In the genomic region with DNA sequence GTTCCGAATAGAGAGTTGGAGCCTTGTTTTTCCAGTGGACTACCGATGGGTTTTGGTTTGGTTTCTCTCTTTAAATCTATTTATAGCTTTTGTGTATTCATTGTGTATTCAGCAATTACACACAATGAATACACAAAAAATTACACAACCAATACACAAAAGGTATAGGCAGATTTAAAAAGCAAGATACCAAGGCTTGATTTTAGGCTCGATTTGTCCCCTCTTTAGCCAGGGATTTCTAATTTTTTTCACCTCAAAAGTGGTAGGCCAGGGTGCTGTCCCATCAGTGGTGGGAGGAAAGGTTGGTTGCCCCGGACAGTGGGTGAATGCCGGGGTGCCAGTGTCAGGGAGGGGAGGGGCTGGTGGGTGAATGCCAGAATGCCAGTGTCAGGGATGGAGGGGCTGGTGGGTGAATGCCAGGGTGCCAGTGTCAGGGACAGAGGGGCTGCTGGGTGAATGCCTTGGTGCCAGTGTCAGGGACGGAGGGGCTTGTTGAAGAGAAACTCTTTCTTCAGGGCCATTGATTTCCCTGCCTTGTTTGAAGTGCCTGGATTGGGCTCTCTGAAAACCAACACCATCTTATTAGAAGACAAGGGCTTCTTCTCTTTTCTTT, we compare ENCODE assay signal across 1 cellular context.
TF ChIP-seq lines count a peak whose summit lies in the region.

No MANE protein-coding gene starts in this region.

TF ChIP-seq in WTC11, 78 proteins besides CTCF, POLR2A, EP300 and RAD21 (continued from another document):
- TF ChIP-seq, protein P1, sequence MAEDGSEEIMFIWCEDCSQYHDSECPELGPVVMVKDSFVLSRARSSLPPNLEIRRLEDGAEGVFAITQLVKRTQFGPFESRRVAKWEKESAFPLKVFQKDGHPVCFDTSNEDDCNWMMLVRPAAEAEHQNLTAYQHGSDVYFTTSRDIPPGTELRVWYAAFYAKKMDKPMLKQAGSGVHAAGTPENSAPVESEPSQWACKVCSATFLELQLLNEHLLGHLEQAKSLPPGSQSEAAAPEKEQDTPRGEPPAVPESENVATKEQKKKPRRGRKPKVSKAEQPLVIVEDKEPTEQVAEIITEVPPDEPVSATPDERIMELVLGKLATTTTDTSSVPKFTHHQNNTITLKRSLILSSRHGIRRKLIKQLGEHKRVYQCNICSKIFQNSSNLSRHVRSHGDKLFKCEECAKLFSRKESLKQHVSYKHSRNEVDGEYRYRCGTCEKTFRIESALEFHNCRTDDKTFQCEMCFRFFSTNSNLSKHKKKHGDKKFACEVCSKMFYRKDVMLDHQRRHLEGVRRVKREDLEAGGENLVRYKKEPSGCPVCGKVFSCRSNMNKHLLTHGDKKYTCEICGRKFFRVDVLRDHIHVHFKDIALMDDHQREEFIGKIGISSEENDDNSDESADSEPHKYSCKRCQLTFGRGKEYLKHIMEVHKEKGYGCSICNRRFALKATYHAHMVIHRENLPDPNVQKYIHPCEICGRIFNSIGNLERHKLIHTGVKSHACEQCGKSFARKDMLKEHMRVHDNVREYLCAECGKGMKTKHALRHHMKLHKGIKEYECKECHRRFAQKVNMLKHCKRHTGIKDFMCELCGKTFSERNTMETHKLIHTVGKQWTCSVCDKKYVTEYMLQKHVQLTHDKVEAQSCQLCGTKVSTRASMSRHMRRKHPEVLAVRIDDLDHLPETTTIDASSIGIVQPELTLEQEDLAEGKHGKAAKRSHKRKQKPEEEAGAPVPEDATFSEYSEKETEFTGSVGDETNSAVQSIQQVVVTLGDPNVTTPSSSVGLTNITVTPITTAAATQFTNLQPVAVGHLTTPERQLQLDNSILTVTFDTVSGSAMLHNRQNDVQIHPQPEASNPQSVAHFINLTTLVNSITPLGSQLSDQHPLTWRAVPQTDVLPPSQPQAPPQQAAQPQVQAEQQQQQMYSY (CRISPR knock-in tag; IDR thresholded peaks at IDR 0.05), result no peak
- TF ChIP-seq FOXJ3 (CRISPR knock-in tag; IDR thresholded peaks at IDR 0.05; ENCODE audit: borderline replicate concordance) (no peak), ZNF263 (CRISPR knock-in tag; IDR thresholded peaks at IDR 0.05; ENCODE audit: low read depth) (no peak), ZNF396 (CRISPR knock-in tag; IDR thresholded peaks at IDR 0.05; ENCODE audit: borderline replicate concordance) (no peak), RORB (CRISPR knock-in tag; IDR thresholded peaks at IDR 0.05) (no peak)
- TF ChIP-seq, protein P2, sequence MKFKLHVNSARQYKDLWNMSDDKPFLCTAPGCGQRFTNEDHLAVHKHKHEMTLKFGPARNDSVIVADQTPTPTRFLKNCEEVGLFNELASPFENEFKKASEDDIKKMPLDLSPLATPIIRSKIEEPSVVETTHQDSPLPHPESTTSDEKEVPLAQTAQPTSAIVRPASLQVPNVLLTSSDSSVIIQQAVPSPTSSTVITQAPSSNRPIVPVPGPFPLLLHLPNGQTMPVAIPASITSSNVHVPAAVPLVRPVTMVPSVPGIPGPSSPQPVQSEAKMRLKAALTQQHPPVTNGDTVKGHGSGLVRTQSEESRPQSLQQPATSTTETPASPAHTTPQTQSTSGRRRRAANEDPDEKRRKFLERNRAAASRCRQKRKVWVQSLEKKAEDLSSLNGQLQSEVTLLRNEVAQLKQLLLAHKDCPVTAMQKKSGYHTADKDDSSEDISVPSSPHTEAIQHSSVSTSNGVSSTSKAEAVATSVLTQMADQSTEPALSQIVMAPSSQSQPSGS (CRISPR knock-in tag; IDR thresholded peaks at IDR 0.05; ENCODE audit: borderline replicate concordance, low read depth), result no peak
- TF ChIP-seq, protein P3, sequence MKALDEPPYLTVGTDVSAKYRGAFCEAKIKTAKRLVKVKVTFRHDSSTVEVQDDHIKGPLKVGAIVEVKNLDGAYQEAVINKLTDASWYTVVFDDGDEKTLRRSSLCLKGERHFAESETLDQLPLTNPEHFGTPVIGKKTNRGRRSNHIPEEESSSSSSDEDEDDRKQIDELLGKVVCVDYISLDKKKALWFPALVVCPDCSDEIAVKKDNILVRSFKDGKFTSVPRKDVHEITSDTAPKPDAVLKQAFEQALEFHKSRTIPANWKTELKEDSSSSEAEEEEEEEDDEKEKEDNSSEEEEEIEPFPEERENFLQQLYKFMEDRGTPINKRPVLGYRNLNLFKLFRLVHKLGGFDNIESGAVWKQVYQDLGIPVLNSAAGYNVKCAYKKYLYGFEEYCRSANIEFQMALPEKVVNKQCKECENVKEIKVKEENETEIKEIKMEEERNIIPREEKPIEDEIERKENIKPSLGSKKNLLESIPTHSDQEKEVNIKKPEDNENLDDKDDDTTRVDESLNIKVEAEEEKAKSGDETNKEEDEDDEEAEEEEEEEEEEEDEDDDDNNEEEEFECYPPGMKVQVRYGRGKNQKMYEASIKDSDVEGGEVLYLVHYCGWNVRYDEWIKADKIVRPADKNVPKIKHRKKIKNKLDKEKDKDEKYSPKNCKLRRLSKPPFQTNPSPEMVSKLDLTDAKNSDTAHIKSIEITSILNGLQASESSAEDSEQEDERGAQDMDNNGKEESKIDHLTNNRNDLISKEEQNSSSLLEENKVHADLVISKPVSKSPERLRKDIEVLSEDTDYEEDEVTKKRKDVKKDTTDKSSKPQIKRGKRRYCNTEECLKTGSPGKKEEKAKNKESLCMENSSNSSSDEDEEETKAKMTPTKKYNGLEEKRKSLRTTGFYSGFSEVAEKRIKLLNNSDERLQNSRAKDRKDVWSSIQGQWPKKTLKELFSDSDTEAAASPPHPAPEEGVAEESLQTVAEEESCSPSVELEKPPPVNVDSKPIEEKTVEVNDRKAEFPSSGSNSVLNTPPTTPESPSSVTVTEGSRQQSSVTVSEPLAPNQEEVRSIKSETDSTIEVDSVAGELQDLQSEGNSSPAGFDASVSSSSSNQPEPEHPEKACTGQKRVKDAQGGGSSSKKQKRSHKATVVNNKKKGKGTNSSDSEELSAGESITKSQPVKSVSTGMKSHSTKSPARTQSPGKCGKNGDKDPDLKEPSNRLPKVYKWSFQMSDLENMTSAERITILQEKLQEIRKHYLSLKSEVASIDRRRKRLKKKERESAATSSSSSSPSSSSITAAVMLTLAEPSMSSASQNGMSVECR (CRISPR knock-in tag; IDR thresholded peaks at IDR 0.05; ENCODE audit: borderline replicate concordance), result no peak
- TF ChIP-seq, protein P4, sequence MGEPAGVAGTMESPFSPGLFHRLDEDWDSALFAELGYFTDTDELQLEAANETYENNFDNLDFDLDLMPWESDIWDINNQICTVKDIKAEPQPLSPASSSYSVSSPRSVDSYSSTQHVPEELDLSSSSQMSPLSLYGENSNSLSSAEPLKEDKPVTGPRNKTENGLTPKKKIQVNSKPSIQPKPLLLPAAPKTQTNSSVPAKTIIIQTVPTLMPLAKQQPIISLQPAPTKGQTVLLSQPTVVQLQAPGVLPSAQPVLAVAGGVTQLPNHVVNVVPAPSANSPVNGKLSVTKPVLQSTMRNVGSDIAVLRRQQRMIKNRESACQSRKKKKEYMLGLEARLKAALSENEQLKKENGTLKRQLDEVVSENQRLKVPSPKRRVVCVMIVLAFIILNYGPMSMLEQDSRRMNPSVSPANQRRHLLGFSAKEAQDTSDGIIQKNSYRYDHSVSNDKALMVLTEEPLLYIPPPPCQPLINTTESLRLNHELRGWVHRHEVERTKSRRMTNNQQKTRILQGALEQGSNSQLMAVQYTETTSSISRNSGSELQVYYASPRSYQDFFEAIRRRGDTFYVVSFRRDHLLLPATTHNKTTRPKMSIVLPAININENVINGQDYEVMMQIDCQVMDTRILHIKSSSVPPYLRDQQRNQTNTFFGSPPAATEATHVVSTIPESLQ (CRISPR knock-in tag; IDR thresholded peaks at IDR 0.05), result no peak
- TF ChIP-seq, protein P5, sequence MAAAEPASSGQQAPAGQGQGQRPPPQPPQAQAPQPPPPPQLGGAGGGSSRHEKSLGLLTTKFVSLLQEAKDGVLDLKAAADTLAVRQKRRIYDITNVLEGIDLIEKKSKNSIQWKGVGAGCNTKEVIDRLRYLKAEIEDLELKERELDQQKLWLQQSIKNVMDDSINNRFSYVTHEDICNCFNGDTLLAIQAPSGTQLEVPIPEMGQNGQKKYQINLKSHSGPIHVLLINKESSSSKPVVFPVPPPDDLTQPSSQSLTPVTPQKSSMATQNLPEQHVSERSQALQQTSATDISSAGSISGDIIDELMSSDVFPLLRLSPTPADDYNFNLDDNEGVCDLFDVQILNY (CRISPR knock-in tag; IDR thresholded peaks at IDR 0.05), result no peak
- TF ChIP-seq, protein P6, sequence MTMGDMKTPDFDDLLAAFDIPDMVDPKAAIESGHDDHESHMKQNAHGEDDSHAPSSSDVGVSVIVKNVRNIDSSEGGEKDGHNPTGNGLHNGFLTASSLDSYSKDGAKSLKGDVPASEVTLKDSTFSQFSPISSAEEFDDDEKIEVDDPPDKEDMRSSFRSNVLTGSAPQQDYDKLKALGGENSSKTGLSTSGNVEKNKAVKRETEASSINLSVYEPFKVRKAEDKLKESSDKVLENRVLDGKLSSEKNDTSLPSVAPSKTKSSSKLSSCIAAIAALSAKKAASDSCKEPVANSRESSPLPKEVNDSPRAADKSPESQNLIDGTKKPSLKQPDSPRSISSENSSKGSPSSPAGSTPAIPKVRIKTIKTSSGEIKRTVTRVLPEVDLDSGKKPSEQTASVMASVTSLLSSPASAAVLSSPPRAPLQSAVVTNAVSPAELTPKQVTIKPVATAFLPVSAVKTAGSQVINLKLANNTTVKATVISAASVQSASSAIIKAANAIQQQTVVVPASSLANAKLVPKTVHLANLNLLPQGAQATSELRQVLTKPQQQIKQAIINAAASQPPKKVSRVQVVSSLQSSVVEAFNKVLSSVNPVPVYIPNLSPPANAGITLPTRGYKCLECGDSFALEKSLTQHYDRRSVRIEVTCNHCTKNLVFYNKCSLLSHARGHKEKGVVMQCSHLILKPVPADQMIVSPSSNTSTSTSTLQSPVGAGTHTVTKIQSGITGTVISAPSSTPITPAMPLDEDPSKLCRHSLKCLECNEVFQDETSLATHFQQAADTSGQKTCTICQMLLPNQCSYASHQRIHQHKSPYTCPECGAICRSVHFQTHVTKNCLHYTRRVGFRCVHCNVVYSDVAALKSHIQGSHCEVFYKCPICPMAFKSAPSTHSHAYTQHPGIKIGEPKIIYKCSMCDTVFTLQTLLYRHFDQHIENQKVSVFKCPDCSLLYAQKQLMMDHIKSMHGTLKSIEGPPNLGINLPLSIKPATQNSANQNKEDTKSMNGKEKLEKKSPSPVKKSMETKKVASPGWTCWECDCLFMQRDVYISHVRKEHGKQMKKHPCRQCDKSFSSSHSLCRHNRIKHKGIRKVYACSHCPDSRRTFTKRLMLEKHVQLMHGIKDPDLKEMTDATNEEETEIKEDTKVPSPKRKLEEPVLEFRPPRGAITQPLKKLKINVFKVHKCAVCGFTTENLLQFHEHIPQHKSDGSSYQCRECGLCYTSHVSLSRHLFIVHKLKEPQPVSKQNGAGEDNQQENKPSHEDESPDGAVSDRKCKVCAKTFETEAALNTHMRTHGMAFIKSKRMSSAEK (CRISPR knock-in tag; IDR thresholded peaks at IDR 0.05; ENCODE audit: borderline replicate concordance), result no peak
- TF ChIP-seq, protein P7, sequence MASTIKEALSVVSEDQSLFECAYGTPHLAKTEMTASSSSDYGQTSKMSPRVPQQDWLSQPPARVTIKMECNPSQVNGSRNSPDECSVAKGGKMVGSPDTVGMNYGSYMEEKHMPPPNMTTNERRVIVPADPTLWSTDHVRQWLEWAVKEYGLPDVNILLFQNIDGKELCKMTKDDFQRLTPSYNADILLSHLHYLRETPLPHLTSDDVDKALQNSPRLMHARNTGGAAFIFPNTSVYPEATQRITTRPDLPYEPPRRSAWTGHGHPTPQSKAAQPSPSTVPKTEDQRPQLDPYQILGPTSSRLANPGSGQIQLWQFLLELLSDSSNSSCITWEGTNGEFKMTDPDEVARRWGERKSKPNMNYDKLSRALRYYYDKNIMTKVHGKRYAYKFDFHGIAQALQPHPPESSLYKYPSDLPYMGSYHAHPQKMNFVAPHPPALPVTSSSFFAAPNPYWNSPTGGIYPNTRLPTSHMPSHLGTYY (CRISPR knock-in tag; IDR thresholded peaks at IDR 0.05), result no peak
- TF ChIP-seq, protein P8, sequence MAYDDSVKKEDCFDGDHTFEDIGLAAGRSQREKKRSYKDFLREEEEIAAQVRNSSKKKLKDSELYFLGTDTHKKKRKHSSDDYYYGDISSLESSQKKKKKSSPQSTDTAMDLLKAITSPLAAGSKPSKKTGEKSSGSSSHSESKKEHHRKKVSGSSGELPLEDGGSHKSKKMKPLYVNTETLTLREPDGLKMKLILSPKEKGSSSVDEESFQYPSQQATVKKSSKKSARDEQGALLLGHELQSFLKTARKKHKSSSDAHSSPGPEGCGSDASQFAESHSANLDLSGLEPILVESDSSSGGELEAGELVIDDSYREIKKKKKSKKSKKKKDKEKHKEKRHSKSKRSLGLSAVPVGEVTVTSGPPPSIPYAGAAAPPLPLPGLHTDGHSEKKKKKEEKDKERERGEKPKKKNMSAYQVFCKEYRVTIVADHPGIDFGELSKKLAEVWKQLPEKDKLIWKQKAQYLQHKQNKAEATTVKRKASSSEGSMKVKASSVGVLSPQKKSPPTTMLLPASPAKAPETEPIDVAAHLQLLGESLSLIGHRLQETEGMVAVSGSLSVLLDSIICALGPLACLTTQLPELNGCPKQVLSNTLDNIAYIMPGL (CRISPR knock-in tag; IDR thresholded peaks at IDR 0.05), result no peak
TF ChIP-seq in WTC11: peak in this region for 0.
